In the genomic region with DNA sequence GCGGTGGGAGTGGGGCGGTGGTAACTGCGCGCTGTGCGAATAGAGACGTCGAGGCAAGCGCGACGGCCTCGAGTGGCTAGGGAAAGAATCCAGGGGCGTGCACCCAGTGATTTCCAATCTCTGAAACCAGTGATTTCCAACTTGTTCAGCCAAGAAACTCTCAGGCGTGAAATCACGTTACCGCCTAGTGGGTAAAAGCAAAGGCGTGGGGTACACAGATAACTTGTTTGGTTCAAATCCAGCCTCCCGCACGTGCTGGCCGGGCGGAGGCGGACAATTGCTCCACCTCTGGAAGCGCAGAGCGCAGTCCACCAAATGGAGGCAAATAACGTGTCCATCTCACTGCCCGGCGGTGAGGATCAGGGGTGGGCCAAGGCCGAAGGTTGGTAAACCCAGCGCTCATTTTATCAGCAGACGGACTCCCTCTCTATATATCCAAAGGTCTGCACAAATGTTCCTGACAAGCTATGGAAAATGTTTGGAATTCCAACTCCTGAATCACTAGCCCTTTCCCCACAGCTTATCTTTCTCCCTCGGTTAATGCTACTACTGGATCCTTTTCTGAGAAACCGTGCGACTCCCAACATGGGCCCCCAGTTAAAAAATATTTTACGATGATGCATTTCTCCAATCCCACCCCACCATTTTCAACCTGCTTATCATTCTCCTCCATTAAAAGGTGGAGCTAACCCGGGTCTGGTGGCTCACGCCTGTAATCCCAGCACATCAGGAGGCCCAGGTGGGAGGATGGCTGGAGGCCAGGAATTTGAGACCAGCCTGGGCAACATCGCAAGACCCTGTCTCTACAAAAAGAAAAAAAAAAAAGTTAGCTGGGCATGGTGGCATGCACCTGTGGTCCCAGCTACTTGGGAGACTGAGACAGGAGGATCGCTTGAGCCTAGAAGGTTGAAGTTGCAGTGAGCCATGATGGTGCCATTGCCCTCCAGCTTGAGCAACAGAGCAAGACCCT, we compare ENCODE assay signal across 8 cellular contexts. TPM values are rescaled to one million over a fixed set of nuclear protein-coding genes. Genes with fewer than 3 reads are reported as not detected.
DNase-seq lines count a peak whose midpoint lies in the region; ATAC-seq and TF ChIP-seq lines count a peak whose summit lies in the region.

No MANE protein-coding gene starts in this region.

- no peaks in the 10 kb centered on the region for H3K4me1 ChIP-seq in esophagus (ENCODE audit: control insufficient read depth in 2 of 2, insufficient read depth in 2 of 2, low read length in 1 of 2)

- H3K27ac ChIP-seq in RWPE1 (peak overlapping the region; percentile 71), esophagus (ENCODE audit: low read depth in 2 of 2, low read length in 1 of 2) (peak overlapping the region; percentile 92 to 95)

- TF ChIP-seq CTCF in RWPE1 (conservative IDR thresholded peaks at IDR 0.05; ENCODE audit: low read depth): no peak

- WGBS in esophagus, 2 donors: 29% methylated on average over 35 to 37 of the region's 37 CpGs

- H3K9me3 Mint-ChIP-seq in natural killer cell treated with Interleukin-12 subunit alpha and Interleukin-12 subunit beta and Interleukin-15 and Interleukin-18, amount 100 ng/mL, for 72 hours: no peaks in the 10 kb centered on the region

- DNase-seq in RWPE1 (ENCODE audit: low spot score) (no peak), NOMO-1 treated with dmso at 0.1 percent for 144 hours (lab: John Stamatoyannopoulos, UW; ENCODE audit: unreplicated experiment) (no peak), NCI-H2171 (lab: John Stamatoyannopoulos, UW) (no peak)
- no peak for DNase-seq in natural killer cell treated with Interleukin-12 subunit alpha and Interleukin-12 subunit beta and Interleukin-15 and Interleukin-18, amount 100 ng/mL, for 72 hours (ENCODE audit: low spot score)

- peak overlapping the region; percentile 84 for H3K4me3 Mint-ChIP-seq in natural killer cell treated with Interleukin-12 subunit alpha and Interleukin-12 subunit beta and Interleukin-15 and Interleukin-18, amount 100 ng/mL, for 72 hours

- no peaks in the 10 kb centered on the region for H3K9me3 ChIP-seq in esophagus (ENCODE audit: control insufficient read depth in 2 of 2, insufficient read depth in 1 of 2, low read depth in 1 of 2, low read length in 1 of 2)

- POLR2A ChIA-PET in RWPE1 (lab: Yijun Ruan, JAX; ENCODE audit: low non-redundant PET): interaction anchor here (0.5 to 0.7 kb wide), 3 partner anchors 9 to 206 kb away, joined by 3 to 4 read pairs (median 4); no protein-coding TSS in a partner anchor

- CTCF ChIA-PET in RWPE1 (lab: Yijun Ruan, JAX): interaction anchor here (2.7 kb wide), 1 partner anchor 159 kb away, joined by 11 read pairs; no protein-coding TSS in a partner anchor

- H3K27me3 ChIP-seq in esophagus (ENCODE audit: control insufficient read depth in 1 of 2, insufficient read depth in 2 of 2, low read length in 2 of 2): no peaks in the 10 kb centered on the region

- H3K4me1 Mint-ChIP-seq in natural killer cell treated with Interleukin-12 subunit alpha and Interleukin-12 subunit beta and Interleukin-15 and Interleukin-18, amount 100 ng/mL, for 72 hours (ENCODE audit: low read depth in 2 of 2): peaks cover 42 to 55% of the 10 kb centered on the region in 2 donors

- H3K36me3 Mint-ChIP-seq in natural killer cell treated with Interleukin-12 subunit alpha and Interleukin-12 subunit beta and Interleukin-15 and Interleukin-18, amount 100 ng/mL, for 72 hours: peaks cover 10% of the 10 kb centered on the region

- H3K27me3 Mint-ChIP-seq in natural killer cell treated with Interleukin-12 subunit alpha and Interleukin-12 subunit beta and Interleukin-15 and Interleukin-18, amount 100 ng/mL, for 72 hours: no peaks in the 10 kb centered on the region

- ATAC-seq in natural killer cell treated with Interleukin-12 subunit alpha and Interleukin-12 subunit beta and Interleukin-15 and Interleukin-18, amount 100 ng/mL, for 72 hours: no peak
- ATAC-seq in HG02588 (IDR thresholded peaks at IDR 0.05; ENCODE audit: unreplicated experiment) (no peak), HG02798 (IDR thresholded peaks at IDR 0.05; ENCODE audit: poor library complexity, unreplicated experiment) (no peak)

- peak overlapping the region; percentile 64; the same call in 1 of the 2 replicates for H3K4me3 ChIP-seq in GM08714 (ENCODE audit: low read length)
- H3K4me3 ChIP-seq in esophagus (ENCODE audit: low read depth in 1 of 2, low read length in 2 of 2): peak overlapping the region; percentile 53 to 94

- peak overlapping the region; percentile 90 to 91 for H3K27ac Mint-ChIP-seq in natural killer cell treated with Interleukin-12 subunit alpha and Interleukin-12 subunit beta and Interleukin-15 and Interleukin-18, amount 100 ng/mL, for 72 hours

- no peaks in the 10 kb centered on the region for H3K36me3 ChIP-seq in esophagus (ENCODE audit: control insufficient read depth in 2 of 2, insufficient read depth in 2 of 2, low read length in 1 of 2)

RNA-seq across cellular contexts. Expression of gene FNBP1, which starts 0.9 kb away (rescaled TPM):
- 10 to 100 TPM; 16.1 to 19.1 TPM for polyA plus RNA-seq in esophagus
- 100 to 1,000 TPM; 124 to 141 TPM for total RNA-seq in natural killer cell treated with Interleukin-12 subunit alpha and Interleukin-12 subunit beta and Interleukin-15 and Interleukin-18, amount 100 ng/mL, for 72 hours

RNA-seq across cellular contexts. Expression of gene GPR107, which starts 9.8 kb away (rescaled TPM):
- 10 to 100 TPM in 1 of 2 donors, 1 to 10 TPM in 1; 8.6 to 12.2 TPM for polyA plus RNA-seq in esophagus
- 10 to 100 TPM; 32.6 to 32.8 TPM for total RNA-seq in natural killer cell treated with Interleukin-12 subunit alpha and Interleukin-12 subunit beta and Interleukin-15 and Interleukin-18, amount 100 ng/mL, for 72 hours
